23 cellular contexts compared by ENCODE assay signal in genomic region chr19:10981496-10981895, GRCh38. TPM values are rescaled to one million over a fixed set of nuclear protein-coding genes. Genes with fewer than 3 reads are reported as not detected.
DNase-seq lines count a peak whose midpoint lies in the region; ATAC-seq and TF ChIP-seq lines count a peak whose summit lies in the region.
"Had no signal": no experiment of that assay in that cellular context is flagged by ENCODE, and none has a peak within 500 bp of the region (broad histone marks: within the 10 kb centered on the region; RNA-seq: fewer than 3 reads in every experiment).

No MANE protein-coding gene starts in this region.

- WGBS in IMR-90 (ENCODE audit: extremely low coverage in 2 of 2, insufficient read length in 1 of 2), 2 experiments, result no CpG with 5 or more reads among the region's 1 CpG

- BruUV-seq in IMR-90 (replicated peaks; lab: Mats Ljungman, UMichigan), result no TSS peak

- H3K9me3 ChIP-seq in IMR-90 (ENCODE audit: control insufficient read depth, insufficient read depth, low read length), result no peaks in the 10 kb centered on the region
- H3K9me3 ChIP-seq: esophagus squamous epithelium, left ventricle myocardium inferior, transverse colon had no signal

- no peak overlapping the region for H3K14ac ChIP-seq in IMR-90 (replicated peaks; ENCODE audit: low read depth, low read length)

- POLR2A ChIA-PET in IMR-90 (lab: Charles Lee; ENCODE audit: unreplicated experiment) (no interaction called here), WTC11 (lab: Charles Lee) (no interaction called here)

- peaks cover 12% of the 10 kb centered on the region for H3K36me3 Mint-ChIP-seq in WTC11

- ATAC-seq in IMR-90 (ENCODE audit: low read depth) (peak; percentile 92), WTC11 (no peak), left colon (no peak)
- ATAC-seq: CD8-positive, alpha-beta T cell; stimulated activated naive CD8-positive, alpha-beta T cell treated with anti-CD3 and anti-CD28 coated beads, Interleukin-15, amount 100 ng/mL, for 72 hours; T-helper 17 cell had no signal

- H3K4me3 ChIP-seq in IMR-90 (ENCODE audit: insufficient read depth, low read depth, low read length) (no peak overlapping the region), dorsolateral prefrontal cortex (no peak overlapping the region)
- H3K4me3 ChIP-seq: esophagus squamous epithelium, left ventricle myocardium inferior, transverse colon had no signal

- TF ChIP-seq RAD21 in IMR-90 (IDR thresholded peaks at IDR 0.05; ENCODE audit: low read length), result no peak

- no peak for TF ChIP-seq POLR2A in IMR-90 (IDR thresholded peaks at IDR 0.05; ENCODE audit: low read depth, low read length)

- no peak overlapping the region for H3K4me2 ChIP-seq in IMR-90 (ENCODE audit: low read depth, low read length)
- H3K4me2 ChIP-seq: KMS-11 had no signal

- H3K9me1 ChIP-seq in IMR-90 (ENCODE audit: insufficient read depth, low read length), result peaks cover 22% of the 10 kb centered on the region

- no peak overlapping the region for H2BK5ac ChIP-seq in IMR-90 (ENCODE audit: low read depth, low read length, poor library complexity, severe bottlenecking)

- H2BK20ac ChIP-seq in IMR-90 (ENCODE audit: low read depth, low read length), result no peak overlapping the region

- no peaks in the 10 kb centered on the region for H3K9me3 Mint-ChIP-seq in WTC11
- H3K9me3 Mint-ChIP-seq: CD8-positive, alpha-beta T cell; stimulated activated naive CD8-positive, alpha-beta T cell treated with anti-CD3 and anti-CD28 coated beads, Interleukin-15, amount 100 ng/mL, for 72 hours had no signal

- H2AK5ac ChIP-seq in IMR-90 (ENCODE audit: low read depth, low read length), result no peak overlapping the region

- no peak overlapping the region for H4K91ac ChIP-seq in IMR-90 (ENCODE audit: insufficient read depth, low read depth, low read length)

- TF ChIP-seq CTCF in IMR-90 (conservative IDR thresholded peaks at IDR 0.05; ENCODE audit: low read depth, low read length) (no peak), WTC11 (IDR thresholded peaks at IDR 0.05) (no peak), dorsolateral prefrontal cortex (IDR thresholded peaks at IDR 0.05 in 54 of 56, conservative IDR thresholded peaks at IDR 0.05 in 2 of 56; ENCODE audit: low read depth in 1 of 56, partially characterized antibody in 56 of 56) (no peak)

- H4K20me1 ChIP-seq in IMR-90 (ENCODE audit: insufficient read depth, low read length), result peaks cover 90% of the 10 kb centered on the region

- no peak overlapping the region for H2AFZ ChIP-seq in IMR-90 (replicated peaks; ENCODE audit: low read length, poor library complexity)

- no peak overlapping the region for H3K18ac ChIP-seq in IMR-90 (ENCODE audit: low read depth, low read length)

- no peak overlapping the region for H4K8ac ChIP-seq in IMR-90 (ENCODE audit: low read depth in 2 of 2, low read length in 2 of 2)

- H3K4me1 Mint-ChIP-seq in WTC11, result peaks cover 13% of the 10 kb centered on the region; the same call in 1 of the 2 replicates

- in situ Hi-C loops in IMR-90 (cut with MboI; ENCODE audit: low sequenced_read_pairs), result no loop called here

- no peak overlapping the region for H4K5ac ChIP-seq in IMR-90 (ENCODE audit: low read depth, low read length)

- H3K27ac Mint-ChIP-seq in WTC11, result no peak overlapping the region
- H3K27ac Mint-ChIP-seq: CD8-positive, alpha-beta T cell; T-helper 17 cell had no signal

- intact Hi-C loops in IMR-90 (cut with micrococcal nuclease), result loop anchor here (5.0 kb wide), 1 partner anchor 39 kb away; no protein-coding TSS in a partner anchor
- intact Hi-C loops in left colon (cut with DNase I, micrococcal nuclease), result no loop called here
- intact Hi-C loops in dorsolateral prefrontal cortex (cut with DNase I), result no loop called here

- H3K27me3 ChIP-seq in IMR-90 (ENCODE audit: control insufficient read depth, insufficient read depth, low read length) (no peaks in the 10 kb centered on the region), dorsolateral prefrontal cortex (no peaks in the 10 kb centered on the region)
- H3K27me3 ChIP-seq: esophagus squamous epithelium, transverse colon had no signal

- H3K27me3 Mint-ChIP-seq in WTC11 (ENCODE audit: low read depth), result no peaks in the 10 kb centered on the region
- H3K27me3 Mint-ChIP-seq: stimulated activated naive CD8-positive, alpha-beta T cell treated with anti-CD3 and anti-CD28 coated beads, Interleukin-15, amount 100 ng/mL, for 72 hours; T-helper 17 cell had no signal

- no peak overlapping the region for H3K4ac ChIP-seq in IMR-90 (ENCODE audit: low read depth, low read length)

- H3K9ac ChIP-seq in IMR-90 (ENCODE audit: low read depth, low read length), result no peak overlapping the region
- H3K9ac ChIP-seq: KMS-11 had no signal

- no peak overlapping the region for H3K56ac ChIP-seq in IMR-90 (ENCODE audit: extremely low read depth, insufficient read depth, low read length)

- peaks cover 18 to 86% of the 10 kb centered on the region in 2 experiments for H3K79me1 ChIP-seq in IMR-90 (ENCODE audit: low read depth in 1 of 2, low read length in 2 of 2)

- no peak overlapping the region for H3K4me3 Mint-ChIP-seq in WTC11
- H3K4me3 Mint-ChIP-seq: CD8-positive, alpha-beta T cell; stimulated activated naive CD8-positive, alpha-beta T cell treated with anti-CD3 and anti-CD28 coated beads, Interleukin-15, amount 100 ng/mL, for 72 hours; T-helper 17 cell had no signal

- dilution Hi-C loops in IMR-90 (cut with HindIII; ENCODE audit: low sequenced_read_pairs, unreplicated experiment), result no loop called here

- H3K27ac ChIP-seq in IMR-90 (ENCODE audit: insufficient read depth, low read length), result no peak overlapping the region
- H3K27ac ChIP-seq in dorsolateral prefrontal cortex, result peak overlapping the region in 10 of 59 donors; percentile 3 to 67 (median 36)
- H3K27ac ChIP-seq: KMS-11, left ventricle myocardium inferior, transverse colon, VCaP had no signal

- peaks cover 32% of the 10 kb centered on the region for H3K36me3 ChIP-seq in IMR-90 (ENCODE audit: control insufficient read depth, insufficient read depth, low read length)

- CTCF ChIA-PET in IMR-90 (lab: Yijun Ruan, JAX), result no interaction called here
- CTCF ChIA-PET in WTC11 (lab: Charles Lee), result interaction anchor here (1.2 kb wide), 1 partner anchor 39 kb away, joined by 3 read pairs; no protein-coding TSS in a partner anchor

- no peak overlapping the region for H2BK120ac ChIP-seq in IMR-90 (ENCODE audit: low read depth, low read length)

- no peak overlapping the region for H2BK15ac ChIP-seq in IMR-90 (ENCODE audit: low read depth, low read length)

- no peak overlapping the region for H2AK9ac ChIP-seq in IMR-90 (replicated peaks; ENCODE audit: low read depth, low read length, poor library complexity)

- DNase-seq in EH (ENCODE audit: low read depth), result peak; percentile 55
- peak; percentile 73 for DNase-seq in IMR-90
- DNase-seq in WTC11 (ENCODE audit: low spot score), result no peak
- DNase-seq in hepatic stellate cell (ENCODE audit: low spot score), result peak; percentile 38
- DNase-seq in NCI-H1417 treated with DMSO at 0.1 percent for 48 hours (lab: John Stamatoyannopoulos, UW), result no peak
- DNase-seq in left colon, result no peak
- no peak for DNase-seq in dorsolateral prefrontal cortex
- no peak for DNase-seq in NCI-H1092 (lab: John Stamatoyannopoulos, UW)
- DNase-seq: activated CD4-positive, alpha-beta T cell treated with anti-CD3 and anti-CD28 coated beads, Interleukin-2, amount 50 U/mL, for 4 hours; activated gamma-delta T cell treated with Interleukin-2 at 50 U/mL for 16 hours; CD8-positive, alpha-beta T cell; effector CD8-positive, alpha-beta T cell; esophagus squamous epithelium; head of caudate nucleus; left ventricle myocardium inferior; NCI-H1092 treated with DMSO at 0.1 percent for 48 hours; small intestine; stimulated activated CD4-positive, alpha-beta T cell treated with anti-CD3 and anti-CD28 coated beads, Interleukin-4, amount 100 ng/mL, for 1 hour; stimulated activated naive CD8-positive, alpha-beta T cell treated with anti-CD3 and anti-CD28 coated beads, Interleukin-15, amount 100 ng/mL, for 72 hours; T-helper 17 cell; transverse colon had no signal

- H3K23ac ChIP-seq in IMR-90 (ENCODE audit: low read depth, low read length), result no peak overlapping the region

- peaks cover 7% of the 10 kb centered on the region for H3K4me1 ChIP-seq in IMR-90 (ENCODE audit: control insufficient read depth, insufficient read depth, low read length)

TF ChIP-seq in IMR-90, 13 proteins besides CTCF, POLR2A, EP300 and RAD21:
- no peak for TF ChIP-seq RFX5 (IDR thresholded peaks at IDR 0.05; ENCODE audit: low read depth, low read length)
TF ChIP-seq in IMR-90: peak in this region for 0.

TF ChIP-seq in WTC11, 78 proteins besides CTCF, POLR2A, EP300 and RAD21 (continues in another document):
- TF ChIP-seq ESRRA (CRISPR knock-in tag; IDR thresholded peaks at IDR 0.05; ENCODE audit: borderline replicate concordance) (no peak), ZNF423 (CRISPR knock-in tag; IDR thresholded peaks at IDR 0.05) (peak; percentile 34; the same call in 1 of the 2 replicates)

RNA-seq across cellular contexts. Expression of gene SMARCA4, which starts 20.7 kb away (rescaled TPM):
- 41.4 and 53.3 TPM in 2 replicates for total RNA-seq in IMR-90 (2012; rRNA removed)
- 73.6 and 85.6 TPM in 2 replicates for polyA plus RNA-seq in IMR-90 (2012; rRNA removed)
- polyA plus RNA-seq in IMR-90 (2012; cell fraction: cytosol; rRNA removed), result 54.5 and 62.3 TPM in 2 replicates
- polyA plus RNA-seq in IMR-90 (2012; cell fraction: nucleus; rRNA removed; ENCODE audit: low replicate concordance), result 111 and 135 TPM in 2 replicates
- total RNA-seq in WTC11 (2021), result 268 to 295 TPM (median 284 TPM) in 3 replicates
- 10 to 100 TPM; 68.7 to 98.6 TPM for total RNA-seq in left colon
- 100 to 1,000 TPM; 103 to 170 (median 136) TPM for total RNA-seq in dorsolateral prefrontal cortex

RNA-seq across cellular contexts. Expression of gene TIMM29, which starts 52.9 kb away (rescaled TPM):
- total RNA-seq in IMR-90 (2012; rRNA removed) (13.4 and 13.9 TPM in 2 replicates), WTC11 (2021) (30.0 to 33.8 TPM (median 32.0 TPM) in 3 replicates), left colon (10 to 100 TPM; 23.0 to 24.6 TPM), dorsolateral prefrontal cortex (10 to 100 TPM; 15.6 to 33.0 (median 23.3) TPM)
- polyA plus RNA-seq in IMR-90 (2012; rRNA removed), result 9.3 and 10.8 TPM in 2 replicates
- polyA plus RNA-seq in IMR-90 (2012; cell fraction: cytosol; rRNA removed), result 13.5 and 20.9 TPM in 2 replicates
- 5.5 and 16.3 TPM in 2 replicates for polyA plus RNA-seq in IMR-90 (2012; cell fraction: nucleus; rRNA removed; ENCODE audit: low replicate concordance)

RNA-seq across cellular contexts. Expression of gene YIPF2, which starts 53.1 kb away (rescaled TPM):
- total RNA-seq in IMR-90 (2012; rRNA removed) (53.6 and 61.5 TPM in 2 replicates), WTC11 (2021) (63.3 to 65.5 TPM (median 64.4 TPM) in 3 replicates), left colon (10 to 100 TPM; 57.8 to 64.8 TPM), dorsolateral prefrontal cortex (10 to 100 TPM; 22.1 to 45.7 (median 32.1) TPM)
- 78.0 and 110 TPM in 2 replicates for polyA plus RNA-seq in IMR-90 (2012; rRNA removed)
- 74.0 and 129 TPM in 2 replicates for polyA plus RNA-seq in IMR-90 (2012; cell fraction: cytosol; rRNA removed)
- 108 and 239 TPM in 2 replicates for polyA plus RNA-seq in IMR-90 (2012; cell fraction: nucleus; rRNA removed; ENCODE audit: low replicate concordance)

Comparison
In these comparisons a context has a peak if more than half of its experiments do, and no peak if none do; other contexts are left out.
1. DNase-seq: peak in EH (single experiment), IMR-90 (single experiment) and hepatic stellate cell (single experiment); none in WTC11 (single experiment), NCI-H1417 treated with DMSO at 0.1 percent for 48 hours (single experiment), left colon (0 of 2), dorsolateral prefrontal cortex (0 of 10) and NCI-H1092 (single experiment).